Comparison of ENCODE assay signal across 10 cellular contexts in genomic region chr14:74508292-74508731, GRCh38. TPM values are rescaled to one million over a fixed set of nuclear protein-coding genes. Genes with fewer than 3 reads are reported as not detected.
DNase-seq lines count a peak whose midpoint lies in the region; TF ChIP-seq lines count a peak whose summit lies in the region.
"Had no signal": no experiment of that assay in that cellular context is flagged by ENCODE, and none has a peak within 500 bp of the region (broad histone marks: within the 10 kb centered on the region; RNA-seq: fewer than 3 reads in every experiment).

No MANE protein-coding gene starts in this region.

- H3K27ac ChIP-seq in endodermal cell (ENCODE audit: low read depth, low read length) = no peak overlapping the region
- H3K27ac ChIP-seq: prostate gland had no signal

- peak; percentile 95 for TF ChIP-seq CTCF in endodermal cell (conservative IDR thresholded peaks at IDR 0.05)
- peak; percentile 68 for TF ChIP-seq CTCF in retinal pigment epithelial cell (conservative IDR thresholded peaks at IDR 0.05; ENCODE audit: low read depth, low read length)

- DNase-seq in SIG-M5 treated with dmso at 0.1 percent for 504 hours (lab: John Stamatoyannopoulos, UW; ENCODE audit: unreplicated experiment) (peak; percentile 29), SIG-M5 (lab: John Stamatoyannopoulos, UW) (no peak), NCI-H524 treated with DMSO at 0.1 percent for 48 hours (lab: John Stamatoyannopoulos, UW) (peak; percentile 73), endodermal cell (peak; percentile 93), retinal pigment epithelial cell (ENCODE audit: low read depth) (no peak), ureter (ENCODE audit: low spot score) (no peak), cerebellar cortex (ENCODE audit: low spot score) (no peak), NCI-H2196 treated with DMSO at 0.1 percent for 48 hours (lab: John Stamatoyannopoulos, UW; ENCODE audit: unreplicated experiment) (no peak)
- DNase-seq: NCI-H187 treated with DMSO at 0.1 percent for 48 hours had no signal

- H3K4me3 ChIP-seq in endodermal cell (ENCODE audit: low read length) (no peak overlapping the region), retinal pigment epithelial cell (ENCODE audit: low read length) (no peak overlapping the region)
- H3K4me3 ChIP-seq: prostate gland had no signal

- H3K27me3 ChIP-seq in endodermal cell (ENCODE audit: control insufficient read depth, insufficient read depth, low read length, poor library complexity, severe bottlenecking) = no peaks in the 10 kb centered on the region

- peaks cover 3% of the 10 kb centered on the region for H3K9me3 Mint-ChIP-seq in endodermal cell

- no peak overlapping the region for H3K4me3 Mint-ChIP-seq in endodermal cell

- H3K4me1 ChIP-seq in endodermal cell (ENCODE audit: control insufficient read depth, insufficient read depth, low read length) = no peaks in the 10 kb centered on the region
- H3K4me1 ChIP-seq: prostate gland had no signal

- no peak overlapping the region for H3K27ac Mint-ChIP-seq in endodermal cell

- H3K36me3 ChIP-seq in endodermal cell (ENCODE audit: control insufficient read depth, insufficient read depth, low read length) = no peaks in the 10 kb centered on the region
- H3K36me3 ChIP-seq: prostate gland had no signal

- 54 to 60% methylated on average over 12 to 14 of the region's 15 CpGs for WGBS in endodermal cell (ENCODE audit: insufficient coverage in 1 of 2, insufficient read length in 1 of 2), 2 experiments

- H3K9ac ChIP-seq in endodermal cell (ENCODE audit: extremely low read depth, low read length, poor library complexity, severe bottlenecking) = no peak overlapping the region

- peaks cover 15% of the 10 kb centered on the region for H3K27me3 Mint-ChIP-seq in endodermal cell (ENCODE audit: insufficient read depth)

- H3K9me3 ChIP-seq in endodermal cell (ENCODE audit: control insufficient read depth, low read length) = no peaks in the 10 kb centered on the region
- H3K9me3 ChIP-seq: prostate gland had no signal

- H3K4me1 Mint-ChIP-seq in endodermal cell = peaks cover 9% of the 10 kb centered on the region

- H3K36me3 Mint-ChIP-seq in endodermal cell (ENCODE audit: low read depth) = no peaks in the 10 kb centered on the region

RNA-seq across cellular contexts. Expression of gene ISCA2, which starts 14.7 kb away (rescaled TPM):
- total RNA-seq in endodermal cell = 10 to 100 TPM; 40.5 to 58.1 TPM
- polyA plus RNA-seq in endodermal cell (2013, experiment 1 of 2) = 46.9 TPM
- 41.9 TPM for polyA plus RNA-seq in endodermal cell (2013, experiment 2 of 2)
- total RNA-seq in ureter = 25.6 TPM

RNA-seq across cellular contexts. Expression of gene NPC2, which starts 15.2 kb away (rescaled TPM):
- 100 to 1,000 TPM; 279 to 462 TPM for total RNA-seq in endodermal cell
- polyA plus RNA-seq in endodermal cell (2013, experiment 1 of 2) = 171 TPM
- 175 TPM for polyA plus RNA-seq in endodermal cell (2013, experiment 2 of 2)
- total RNA-seq in ureter = 175 TPM

Comparison
In these comparisons a context has a peak if more than half of its experiments do, and no peak if none do; other contexts are left out.
1. DNase-seq: peak in SIG-M5 treated with dmso at 0.1 percent for 504 hours (single experiment), NCI-H524 treated with DMSO at 0.1 percent for 48 hours (single experiment) and endodermal cell (single experiment); none in SIG-M5 (single experiment), retinal pigment epithelial cell (single experiment), ureter (single experiment), cerebellar cortex (single experiment) and NCI-H2196 treated with DMSO at 0.1 percent for 48 hours (single experiment).